In genomic region chr12:49018282-49019119, GRCh38 we compare ENCODE assay signal across 8 cellular contexts. TPM values are rescaled to one million over a fixed set of nuclear protein-coding genes. Genes with fewer than 3 reads are reported as not detected.
DNase-seq lines count a peak whose midpoint lies in the region; ATAC-seq and TF ChIP-seq lines count a peak whose summit lies in the region.

Gene PRKAG1, minus strand, starts transcription at chr12:49018776. Its CDS starts 36 bp downstream, at chr12:49018740.

- peak within 1 kb of the TSS; percentile 95 for H3K27ac Mint-ChIP-seq in activated T-helper 17 cell treated with anti-CD3 and anti-CD28 coated beads, Interleukin-2, amount 50 U/mL, for 72 hours
- H3K27ac Mint-ChIP-seq in natural killer cell: peak within 1 kb of the TSS; percentile 97 to 98

- peak within 1 kb of the TSS; percentile 92 for H3K4me3 Mint-ChIP-seq in activated T-helper 17 cell treated with anti-CD3 and anti-CD28 coated beads, Interleukin-2, amount 50 U/mL, for 72 hours
- peak within 1 kb of the TSS; percentile 92 for H3K4me3 Mint-ChIP-seq in natural killer cell

- TF ChIP-seq CTCF in LNCaP clone FGC (IDR thresholded peaks at IDR 0.05; ENCODE audit: control insufficient read depth, extremely low read depth, insufficient read depth) (peak; percentile 45), RWPE1 (conservative IDR thresholded peaks at IDR 0.05; ENCODE audit: low read depth) (peak; percentile 61), fibroblast of mammary gland (conservative IDR thresholded peaks at IDR 0.05; ENCODE audit: control insufficient read depth, insufficient read depth, low read depth, low read length) (peak; percentile 43), natural killer cell (IDR thresholded peaks at IDR 0.05) (peak; percentile 56)

- H3K27ac ChIP-seq in RWPE1: peak within 1 kb of the TSS; percentile 84

- intact Hi-C loops in natural killer cell (cut with micrococcal nuclease): loop anchor here (1.0 to 2.0 kb wide), 4 partner anchors 22 to 112 kb away; partner anchors contain the start of genes TUBA1B and WNT1

- CTCF ChIA-PET in RWPE1 (lab: Yijun Ruan, JAX): interaction anchor here (0.6 to 1.1 kb wide), 7 partner anchors 9 to 190 kb away, joined by 3 to 7 read pairs (median 4); no protein-coding TSS in a partner anchor

- POLR2A ChIA-PET in RWPE1 (lab: Yijun Ruan, JAX; ENCODE audit: low non-redundant PET): interaction anchor here (0.7 to 1.0 kb wide), 2 partner anchors 17 to 112 kb away, joined by 3 read pairs; no protein-coding TSS in a partner anchor

- H3K4me3 ChIP-seq in LNCaP clone FGC (ENCODE audit: low read depth, low read length) (peak within 1 kb of the TSS; percentile 93), fibroblast of mammary gland (ENCODE audit: control insufficient read depth, low read depth, low read length) (peak within 1 kb of the TSS; percentile 97)

- no peaks in the 10 kb centered on the region for H3K9me3 Mint-ChIP-seq in activated T-helper 17 cell treated with anti-CD3 and anti-CD28 coated beads, Interleukin-2, amount 50 U/mL, for 72 hours
- no peaks in the 10 kb centered on the region for H3K9me3 Mint-ChIP-seq in natural killer cell

- ATAC-seq in activated T-helper 17 cell treated with anti-CD3 and anti-CD28 coated beads, Interleukin-2, amount 50 U/mL, for 72 hours (replicated peaks): peak; percentile 95
- peak; percentile 81 to 94 (median 86) for ATAC-seq in natural killer cell

- H3K36me3 Mint-ChIP-seq in activated T-helper 17 cell treated with anti-CD3 and anti-CD28 coated beads, Interleukin-2, amount 50 U/mL, for 72 hours (ENCODE audit: low read depth): peaks cover 56% of the 10 kb centered on the region
- no peaks in the 10 kb centered on the region for H3K36me3 Mint-ChIP-seq in natural killer cell

- H3K4me1 Mint-ChIP-seq in activated T-helper 17 cell treated with anti-CD3 and anti-CD28 coated beads, Interleukin-2, amount 50 U/mL, for 72 hours: peaks cover 16% of the 10 kb centered on the region
- peaks cover 23 to 55% of the 10 kb centered on the region in 2 donors for H3K4me1 Mint-ChIP-seq in natural killer cell

- H3K27me3 Mint-ChIP-seq in activated T-helper 17 cell treated with anti-CD3 and anti-CD28 coated beads, Interleukin-2, amount 50 U/mL, for 72 hours: no peaks in the 10 kb centered on the region
- no peaks in the 10 kb centered on the region for H3K27me3 Mint-ChIP-seq in natural killer cell (ENCODE audit: low read depth in 2 of 2)

- DNase-seq in ELR (ENCODE audit: low read depth): peak; percentile 97
- DNase-seq in H4 (ENCODE audit: low spot score): peak; percentile 95
- DNase-seq in LNCaP clone FGC (ENCODE audit: low read depth): peak; percentile 78
- peak; percentile 99 for DNase-seq in RWPE1 (ENCODE audit: low spot score)
- DNase-seq in fibroblast of mammary gland (ENCODE audit: low read depth): peak; percentile 95
- peak; percentile 97 for DNase-seq in natural killer cell
- DNase-seq in stimulated activated naive CD4-positive, alpha-beta T cell treated with Interleukin-2 at 50 U/mL for 16 hours (lab: John Stamatoyannopoulos, UW): peak; percentile 94

RNA-seq across cellular contexts. Expression of gene PRKAG1, which starts in this region (rescaled TPM):
- 94.4 and 105 TPM in 2 replicates for total RNA-seq in H4 (2014; rRNA removed; shearing (Covaris generic))
- total RNA-seq in activated T-helper 17 cell treated with anti-CD3 and anti-CD28 coated beads, Interleukin-2, amount 50 U/mL, for 72 hours: 10 to 100 TPM; 47.1 to 62.7 TPM
- 100 to 1,000 TPM in 1 of 3 donors, 10 to 100 TPM in 2; 76.4 to 100 (median 81.1) TPM for total RNA-seq in natural killer cell

Comparison
In these comparisons a context has a peak if more than half of its experiments do, and no peak if none do; other contexts are left out.
1. Peak in every context shown above with its lines: DNase-seq, ATAC-seq, H3K4me3 ChIP-seq and H3K27ac ChIP-seq.